1 cellular context compared by ENCODE assay signal in the genomic region with DNA sequence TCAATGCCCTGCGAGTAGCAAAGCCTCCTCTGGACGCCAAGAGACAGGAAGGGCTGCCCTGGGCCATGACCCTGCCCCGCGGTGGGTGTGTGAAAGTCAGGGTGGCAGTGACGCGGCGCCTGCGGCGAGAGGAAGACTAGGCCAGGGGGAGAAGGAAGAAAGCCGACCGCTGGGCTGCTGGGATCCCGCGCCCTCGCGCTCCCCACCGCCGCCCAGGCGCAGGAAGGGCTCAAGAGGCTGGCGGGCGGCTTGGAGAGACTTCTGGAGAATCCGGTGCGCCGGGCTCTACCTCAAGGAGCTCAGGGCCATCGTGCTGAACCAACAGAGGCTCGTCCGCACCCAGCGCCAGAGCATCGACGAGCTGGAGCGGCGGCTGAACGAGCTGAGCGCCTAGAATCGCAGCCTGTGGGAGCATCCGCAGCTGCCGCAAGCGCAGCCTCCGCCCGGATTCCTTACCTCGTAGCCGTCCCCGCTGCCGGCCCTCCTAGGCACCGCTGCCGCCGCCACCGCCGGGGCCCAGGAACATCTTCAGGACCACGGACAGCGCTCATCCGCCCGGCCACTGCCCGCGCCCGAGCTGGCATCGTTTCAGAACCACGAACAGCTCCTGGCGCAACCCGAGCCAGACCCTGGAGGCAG.
TF ChIP-seq lines count a peak whose summit lies in the region.

No MANE protein-coding gene starts in this region.

TF ChIP-seq in HepG2, 621 proteins besides CTCF, POLR2A, EP300 and RAD21 (continued from another document and continues in another):
- TF ChIP-seq MXD1 (CRISPR knock-in tag; IDR thresholded peaks at IDR 0.05) = peak; percentile 98
- TF ChIP-seq RARA (CRISPR knock-in tag; IDR thresholded peaks at IDR 0.05) = peak; percentile 87
- TF ChIP-seq TAF15 (IDR thresholded peaks at IDR 0.05; ENCODE audit: low read depth, low read length, poor library complexity, severe bottlenecking) = no peak
- no peak for TF ChIP-seq RFX5 (IDR thresholded peaks at IDR 0.05; ENCODE audit: low read depth, low read length)
- TF ChIP-seq ZFP36L2 (CRISPR knock-in tag; IDR thresholded peaks at IDR 0.05) = peak; percentile 99
- peak; percentile 99; the same call in 1 of the 2 replicates for TF ChIP-seq AHR (CRISPR knock-in tag; IDR thresholded peaks at IDR 0.05)
- TF ChIP-seq ZNF770 (CRISPR knock-in tag; IDR thresholded peaks at IDR 0.05) = 0 out of 2 replicates have a peak, but pooled peaks have one; percentile 36
- peak; percentile 90; the same call in 1 of the 2 replicates for TF ChIP-seq RNF219 (CRISPR knock-in tag; IDR thresholded peaks at IDR 0.05)
- TF ChIP-seq ZC3H13 (CRISPR knock-in tag; IDR thresholded peaks at IDR 0.05) = peak; percentile 91
- peak; percentile 89 for TF ChIP-seq ARNTL (CRISPR knock-in tag; IDR thresholded peaks at IDR 0.05)
- peak; percentile 95 for TF ChIP-seq MIER3 (CRISPR knock-in tag; IDR thresholded peaks at IDR 0.05; ENCODE audit: borderline replicate concordance)
- peak; percentile 99 for TF ChIP-seq ZNF792 (CRISPR knock-in tag; IDR thresholded peaks at IDR 0.05)
- TF ChIP-seq HNRNPUL1 (IDR thresholded peaks at IDR 0.05; ENCODE audit: low read depth, low read length) = no peak
- peak; percentile 86 for TF ChIP-seq MYPOP (CRISPR knock-in tag; IDR thresholded peaks at IDR 0.05)
- TF ChIP-seq, protein P1, sequence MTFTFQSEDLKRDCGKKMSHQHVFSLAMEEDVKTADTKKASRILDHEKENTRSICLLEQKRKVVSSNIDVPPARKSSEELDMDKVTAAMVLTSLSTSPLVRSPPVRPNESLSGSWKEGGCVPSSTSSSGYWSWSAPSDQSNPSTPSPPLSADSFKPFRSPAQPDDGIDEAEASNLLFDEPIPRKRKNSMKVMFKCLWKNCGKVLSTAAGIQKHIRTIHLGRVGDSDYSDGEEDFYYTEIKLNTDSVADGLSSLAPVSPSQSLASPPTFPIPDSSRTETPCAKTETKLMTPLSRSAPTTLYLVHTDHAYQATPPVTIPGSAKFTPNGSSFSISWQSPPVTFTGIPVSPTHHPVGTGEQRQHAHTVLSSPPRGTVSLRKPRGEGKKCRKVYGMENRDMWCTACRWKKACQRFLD (CRISPR knock-in tag; IDR thresholded peaks at IDR 0.05; ENCODE audit: borderline replicate concordance) = peak; percentile 93
- TF ChIP-seq TCF12 (IDR thresholded peaks at IDR 0.05) = no peak
- TF ChIP-seq TCF12 (CRISPR knock-in tag; IDR thresholded peaks at IDR 0.05) = no peak
- TF ChIP-seq ZNF20 (CRISPR knock-in tag; IDR thresholded peaks at IDR 0.05) = peak; percentile 92; the same call in 1 of the 2 replicates
- no peak for TF ChIP-seq MXI1 (IDR thresholded peaks at IDR 0.05; ENCODE audit: borderline replicate concordance, low read depth, low read length)
- TF ChIP-seq MEIS1 (CRISPR knock-in tag; IDR thresholded peaks at IDR 0.05; ENCODE audit: borderline replicate concordance) = peak; percentile 46; the same call in 1 of the 2 replicates
- no peak for TF ChIP-seq BRD4 (CRISPR knock-in tag; IDR thresholded peaks at IDR 0.05)
- peak; percentile 43; the same call in 1 of the 2 replicates for TF ChIP-seq ZBTB37 (CRISPR knock-in tag; IDR thresholded peaks at IDR 0.05)
- TF ChIP-seq REL (CRISPR knock-in tag; conservative IDR thresholded peaks at IDR 0.05) = peak; percentile 97
- peak; percentile 99 for TF ChIP-seq ZNF891 (CRISPR knock-in tag; IDR thresholded peaks at IDR 0.05)
- peak; percentile 98 for TF ChIP-seq BATF2 (CRISPR knock-in tag; IDR thresholded peaks at IDR 0.05)
- peak; percentile 78; the same call in 1 of the 2 replicates for TF ChIP-seq NFATC3 (CRISPR knock-in tag; IDR thresholded peaks at IDR 0.05)
- TF ChIP-seq ASH2L (IDR thresholded peaks at IDR 0.05; ENCODE audit: insufficient read length, low read depth, low read length) = no peak
- peak; percentile 81; the same call in 1 of the 2 replicates for TF ChIP-seq ZNF710 (CRISPR knock-in tag; IDR thresholded peaks at IDR 0.05; ENCODE audit: borderline replicate concordance)
- no peak for TF ChIP-seq ZHX2 (IDR thresholded peaks at IDR 0.05; ENCODE audit: low read depth)
- peak; percentile 99 for TF ChIP-seq ZHX2 (CRISPR knock-in tag; IDR thresholded peaks at IDR 0.05; ENCODE audit: borderline replicate concordance)
- TF ChIP-seq SP4 (CRISPR knock-in tag; IDR thresholded peaks at IDR 0.05) = peak; percentile 74
- peak; percentile 99 for TF ChIP-seq ZNF749 (CRISPR knock-in tag; IDR thresholded peaks at IDR 0.05; ENCODE audit: borderline replicate concordance)
- peak; percentile 99 for TF ChIP-seq SNAI1 (CRISPR knock-in tag; IDR thresholded peaks at IDR 0.05; ENCODE audit: borderline replicate concordance)
- no peak for TF ChIP-seq ZNF260 (CRISPR knock-in tag; IDR thresholded peaks at IDR 0.05; ENCODE audit: borderline replicate concordance, low read depth)
- no peak for TF ChIP-seq NR2F6 (IDR thresholded peaks at IDR 0.05)
- peak; percentile 66; the same call in 1 of the 2 replicates for TF ChIP-seq NR2F6 (CRISPR knock-in tag; IDR thresholded peaks at IDR 0.05)
- TF ChIP-seq, protein P2, sequence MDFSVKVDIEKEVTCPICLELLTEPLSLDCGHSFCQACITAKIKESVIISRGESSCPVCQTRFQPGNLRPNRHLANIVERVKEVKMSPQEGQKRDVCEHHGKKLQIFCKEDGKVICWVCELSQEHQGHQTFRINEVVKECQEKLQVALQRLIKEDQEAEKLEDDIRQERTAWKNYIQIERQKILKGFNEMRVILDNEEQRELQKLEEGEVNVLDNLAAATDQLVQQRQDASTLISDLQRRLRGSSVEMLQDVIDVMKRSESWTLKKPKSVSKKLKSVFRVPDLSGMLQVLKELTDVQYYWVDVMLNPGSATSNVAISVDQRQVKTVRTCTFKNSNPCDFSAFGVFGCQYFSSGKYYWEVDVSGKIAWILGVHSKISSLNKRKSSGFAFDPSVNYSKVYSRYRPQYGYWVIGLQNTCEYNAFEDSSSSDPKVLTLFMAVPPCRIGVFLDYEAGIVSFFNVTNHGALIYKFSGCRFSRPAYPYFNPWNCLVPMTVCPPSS (IDR thresholded peaks at IDR 0.05) = no peak
- TF ChIP-seq NBN (conservative IDR thresholded peaks at IDR 0.05) = no peak
- TF ChIP-seq CENPT (CRISPR knock-in tag; IDR thresholded peaks at IDR 0.05; ENCODE audit: low read depth) = peak; percentile 97
- peak; percentile 87 for TF ChIP-seq RXRB (CRISPR knock-in tag; IDR thresholded peaks at IDR 0.05; ENCODE audit: borderline replicate concordance)
- peak; percentile 95 for TF ChIP-seq IRF2 (CRISPR knock-in tag; IDR thresholded peaks at IDR 0.05)
- no peak for TF ChIP-seq NCOR1 (IDR thresholded peaks at IDR 0.05; ENCODE audit: borderline replicate concordance, low read length)
